ENCODE assay signal across 8 cellular contexts in the genomic region with DNA sequence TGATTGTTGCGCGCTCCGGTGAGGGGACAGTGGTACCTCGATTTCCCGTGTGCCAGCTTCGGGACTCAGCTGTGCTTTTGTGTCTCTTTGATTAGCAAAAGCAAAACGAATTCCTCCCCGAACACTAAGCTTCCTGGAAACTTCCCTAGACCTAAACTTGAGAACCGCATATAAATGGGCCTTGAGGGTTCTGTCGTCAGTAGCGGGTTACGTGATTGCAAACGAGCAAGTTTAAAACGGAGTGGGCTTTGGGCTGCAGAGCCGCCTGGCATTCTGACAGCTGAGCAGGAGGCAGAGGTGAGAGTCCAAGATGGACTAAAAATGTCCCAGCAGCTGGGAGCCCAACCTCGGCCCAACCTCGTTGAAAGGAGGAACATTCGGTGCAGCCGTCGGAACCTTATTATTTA. TPM values are rescaled to one million over a fixed set of nuclear protein-coding genes. Genes with fewer than 3 reads are reported as not detected.
A peak's percentile ranks its signal among the peaks of the same experiment; 100 is the strongest.
DNase-seq lines count a peak whose midpoint lies in the region; ATAC-seq and TF ChIP-seq lines count a peak whose summit lies in the region.

No MANE protein-coding gene starts in this region.

- H3K36me3 Mint-ChIP-seq in CD14-positive monocyte: no peaks in the 10 kb centered on the region
- H3K36me3 Mint-ChIP-seq in GM23338 (ENCODE audit: low read depth): no peaks in the 10 kb centered on the region
- H3K36me3 Mint-ChIP-seq in memory B cell: no peaks in the 10 kb centered on the region

- no peak overlapping the region for H2AFZ ChIP-seq in GM23338

- H3K9me3 Mint-ChIP-seq in CD14-positive monocyte (peaks cover 0 to 3% (median 0%) of the 10 kb centered on the region in 7 donors), GM23338 (no peaks in the 10 kb centered on the region), memory B cell (no peaks in the 10 kb centered on the region)

- H3K27me3 Mint-ChIP-seq in CD14-positive monocyte (ENCODE audit: low read depth in 3 of 3): peaks cover 0 to 2% (median 0%) of the 10 kb centered on the region in 3 donors
- peaks cover 12% of the 10 kb centered on the region for H3K27me3 Mint-ChIP-seq in GM23338 (ENCODE audit: insufficient read depth, low read depth, poor library complexity)
- H3K27me3 Mint-ChIP-seq in memory B cell: no peaks in the 10 kb centered on the region

- intact Hi-C loops in CD14-positive monocyte (cut with micrococcal nuclease): no loop called here

- H3K27ac ChIP-seq in GM23338 (ENCODE audit: low read depth): peak overlapping the region; percentile 51; the same call in 1 of the 2 replicates
- peak overlapping the region; percentile 73 for H3K27ac ChIP-seq in effector memory CD4-positive, alpha-beta T cell (ENCODE audit: insufficient read depth, low read length, poor library complexity, severe bottlenecking)
- H3K27ac ChIP-seq in tibial nerve: peak overlapping the region; percentile 94 to 97 (median 96)

- H3K79me2 ChIP-seq in GM23338 (replicated peaks; ENCODE audit: insufficient read depth): peaks cover 29% of the 10 kb centered on the region

- H3K4me3 Mint-ChIP-seq in CD14-positive monocyte: peak overlapping the region; percentile 96
- H3K4me3 Mint-ChIP-seq in GM23338: peak overlapping the region; percentile 95
- peak overlapping the region; percentile 95 for H3K4me3 Mint-ChIP-seq in memory B cell

- WGBS in tibial nerve, 2 donors: 1 to 7% methylated on average over 20 of the region's 20 CpGs

- H3K4me2 ChIP-seq in GM23338: peak overlapping the region; percentile 91

- no peak for TF ChIP-seq EP300 in tibial nerve (IDR thresholded peaks at IDR 0.05)

- no peak for TF ChIP-seq CTCF in CD14-positive monocyte (IDR thresholded peaks at IDR 0.05)
- TF ChIP-seq CTCF in GM23338 (conservative IDR thresholded peaks at IDR 0.05; ENCODE audit: low read depth in 2 of 2): no peak
- no peak for TF ChIP-seq CTCF in tibial nerve (IDR thresholded peaks at IDR 0.05)

- TF ChIP-seq POLR2A in tibial nerve (IDR thresholded peaks at IDR 0.05): no peak

- H3K36me3 ChIP-seq in GM23338 (ENCODE audit: insufficient read depth) (no peaks in the 10 kb centered on the region), tibial nerve (no peaks in the 10 kb centered on the region)
- H3K36me3 ChIP-seq in effector memory CD4-positive, alpha-beta T cell (ENCODE audit: control insufficient read depth, insufficient read depth, low read length): no peaks in the 10 kb centered on the region

- ATAC-seq in GM23338 (peak; percentile 13), memory B cell (ENCODE audit: low read depth) (no peak)

- no peaks in the 10 kb centered on the region for H3K27me3 ChIP-seq in GM23338 (ENCODE audit: insufficient read depth)
- no peaks in the 10 kb centered on the region for H3K27me3 ChIP-seq in effector memory CD4-positive, alpha-beta T cell (replicated peaks; ENCODE audit: control insufficient read depth, insufficient read depth, low read length, poor library complexity, severe bottlenecking)
- no peaks in the 10 kb centered on the region for H3K27me3 ChIP-seq in tibial nerve

- peaks cover 38% of the 10 kb centered on the region for H3K4me1 ChIP-seq in GM23338 (ENCODE audit: insufficient read depth)
- H3K4me1 ChIP-seq in effector memory CD4-positive, alpha-beta T cell (ENCODE audit: control insufficient read depth, insufficient read depth, low read length, poor library complexity, severe bottlenecking): peaks cover 27% of the 10 kb centered on the region
- H3K4me1 ChIP-seq in tibial nerve: peaks cover 0 to 65% (median 27%) of the 10 kb centered on the region in 4 donors

- H3K27ac Mint-ChIP-seq in CD14-positive monocyte: peak overlapping the region; percentile 91 to 98 (median 96)
- H3K27ac Mint-ChIP-seq in GM23338: peak overlapping the region; percentile 98
- H3K27ac Mint-ChIP-seq in memory B cell: peak overlapping the region; percentile 92

- H4K20me1 ChIP-seq in GM23338 (replicated peaks; ENCODE audit: insufficient read depth): 0 out of 2 replicates have a peak, but pooled peaks cover 3% of the 10 kb centered on the region

- no peak for DNase-seq in CD14-positive monocyte (ENCODE audit: low spot score)
- peak; percentile 40 for DNase-seq in GM23338 (ENCODE audit: low spot score)
- peak; percentile 28 for DNase-seq in SW480 (ENCODE audit: low spot score)
- DNase-seq in effector memory CD4-positive, alpha-beta T cell: no peak
- DNase-seq in memory B cell (ENCODE audit: low spot score in 2 of 2): peak; percentile 9 to 16
- peak in 1 of 2 donors; percentile 26 for DNase-seq in tibial nerve (ENCODE audit: low spot score in 2 of 2)
- no peak for DNase-seq in HCEC 1CT
- no peak for DNase-seq in 8988T

- no peaks in the 10 kb centered on the region for H3K9me2 ChIP-seq in GM23338 (ENCODE audit: insufficient read depth)

- H3F3A ChIP-seq in GM23338 (replicated peaks; ENCODE audit: low read depth): no peaks in the 10 kb centered on the region

- no peaks in the 10 kb centered on the region for H3K9me3 ChIP-seq in effector memory CD4-positive, alpha-beta T cell (ENCODE audit: control insufficient read depth, low read length)
- H3K9me3 ChIP-seq in tibial nerve: no peaks in the 10 kb centered on the region

- H3K4me1 Mint-ChIP-seq in CD14-positive monocyte (peaks cover 54% of the 10 kb centered on the region), GM23338 (peaks cover 60% of the 10 kb centered on the region), memory B cell (peaks cover 28% of the 10 kb centered on the region)

- peak overlapping the region; percentile 77 for H3K4me3 ChIP-seq in GM23338
- H3K4me3 ChIP-seq in effector memory CD4-positive, alpha-beta T cell (ENCODE audit: insufficient read depth, low read depth, low read length, poor library complexity, severe bottlenecking): peak overlapping the region; percentile 66
- peak overlapping the region; percentile 81 to 92 (median 87) for H3K4me3 ChIP-seq in tibial nerve

TF ChIP-seq in GM23338, 12 proteins besides CTCF, POLR2A, EP300 and RAD21:
- TF ChIP-seq ZNF331 (CRISPR knock-in tag; IDR thresholded peaks at IDR 0.05; ENCODE audit: low read depth) (no peak), NANOG (IDR thresholded peaks at IDR 0.05; ENCODE audit: borderline replicate concordance) (no peak), JUNB (IDR thresholded peaks at IDR 0.05; ENCODE audit: unreplicated experiment) (no peak), ZNF114 (CRISPR knock-in tag; IDR thresholded peaks at IDR 0.05) (no peak), POLR2AphosphoS5 (IDR thresholded peaks at IDR 0.05; ENCODE audit: low read depth) (no peak), EZH2 (IDR thresholded peaks at IDR 0.05; ENCODE audit: low read depth, unreplicated experiment) (no peak), STAT1 (IDR thresholded peaks at IDR 0.05; ENCODE audit: unreplicated experiment) (no peak)
- TF ChIP-seq, protein P1, sequence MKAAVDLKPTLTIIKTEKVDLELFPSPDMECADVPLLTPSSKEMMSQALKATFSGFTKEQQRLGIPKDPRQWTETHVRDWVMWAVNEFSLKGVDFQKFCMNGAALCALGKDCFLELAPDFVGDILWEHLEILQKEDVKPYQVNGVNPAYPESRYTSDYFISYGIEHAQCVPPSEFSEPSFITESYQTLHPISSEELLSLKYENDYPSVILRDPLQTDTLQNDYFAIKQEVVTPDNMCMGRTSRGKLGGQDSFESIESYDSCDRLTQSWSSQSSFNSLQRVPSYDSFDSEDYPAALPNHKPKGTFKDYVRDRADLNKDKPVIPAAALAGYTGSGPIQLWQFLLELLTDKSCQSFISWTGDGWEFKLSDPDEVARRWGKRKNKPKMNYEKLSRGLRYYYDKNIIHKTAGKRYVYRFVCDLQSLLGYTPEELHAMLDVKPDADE (IDR thresholded peaks at IDR 0.05): no peak

RNA-seq across cellular contexts. Expression of a gene that starts 1.2 kb away (rescaled TPM):
- polyA plus RNA-seq in CD14-positive monocyte (10 to 100 TPM; 15.2 to 16.0 TPM), GM23338 (2016; fragmentation: Nextera tagmentation; extraction: Ambion mirVana) (3.6 TPM in 2 replicates)
- 9.9 and 10.4 TPM in 2 replicates for total RNA-seq in GM23338 (2014; rRNA removed; shearing (Covaris generic))
- 10 to 100 TPM; 21.3 to 41.3 (median 37.5) TPM for total RNA-seq in tibial nerve

Comparison
In these comparisons a context has a peak if more than half of its experiments do, and no peak if none do; other contexts are left out.
1. DNase-seq: peak in GM23338 (single experiment), SW480 (single experiment) and memory B cell (2 of 2); none in CD14-positive monocyte (single experiment), effector memory CD4-positive, alpha-beta T cell (0 of 3), HCEC 1CT (single experiment) and 8988T (single experiment).
2. Peak in every context shown above with its lines, with median percentiles within 50 percentile points of each other: H3K27ac Mint-ChIP-seq, H3K4me3 Mint-ChIP-seq, H3K27ac ChIP-seq and H3K4me3 ChIP-seq.